ENCODE assay signal across 9 cellular contexts in genomic region chr21:32789709-32790108, GRCh38.
"Had no signal": no experiment of that assay in that cellular context is flagged by ENCODE, and none has a peak within 500 bp of the region (broad histone marks: within the 10 kb centered on the region; RNA-seq: fewer than 3 reads in every experiment).

No MANE protein-coding gene starts in this region.

- H3K4me1 ChIP-seq: HAP-1 had no signal

- ATAC-seq: HCT116 had no signal

- FAIRE-seq: H54 had no signal

- H3K4me1 Mint-ChIP-seq: H9 had no signal

- H3K4me3 ChIP-seq: GM23248, HAP-1 had no signal

- H2AFZ ChIP-seq: GM23248 had no signal

- H3K27ac ChIP-seq: GM23248 had no signal

- DNase-seq: GM23248, GOT3, H7, H9, HCEC 1CT, HFFc6 had no signal

- H3K27ac Mint-ChIP-seq: H9, HFFc6 had no signal

- H3K9ac ChIP-seq: GM23248 had no signal

- H3K4me3 Mint-ChIP-seq: H9, HFFc6 had no signal

- H3K36me3 ChIP-seq: HAP-1 had no signal

- H3K9me3 Mint-ChIP-seq: H9, HFFc6 had no signal

- H3K9me3 ChIP-seq: HAP-1 had no signal
